In genomic region chr12:31896514-31897039, GRCh38 we compare ENCODE assay signal across 8 cellular contexts.
DNase-seq lines count a peak whose midpoint lies in the region; ATAC-seq and TF ChIP-seq lines count a peak whose summit lies in the region.

No MANE protein-coding gene starts in this region.

- 39 to 41% (median 40%) methylated on average over 6 of the region's 6 CpGs for WGBS in heart left ventricle, 4 donors

- H3K9me2 ChIP-seq in MM.1S (replicated peaks; ENCODE audit: insufficient read depth, low read length): no peaks in the 10 kb centered on the region

- DNase-seq in GDM1 (lab: John Stamatoyannopoulos, UW): peak; percentile 85
- DNase-seq in MM.1S: peak; percentile 99
- peak; percentile 74 for DNase-seq in activated CD8-positive, alpha-beta memory T cell treated with anti-CD3 and anti-CD28 coated beads, Interleukin-2, amount 50 U/mL, for 48 hours
- DNase-seq in heart left ventricle: peak in 2 of 5 donors; percentile 40 to 46
- DNase-seq in stimulated activated CD8-positive, alpha-beta memory T cell treated with anti-CD3 and anti-CD28 coated beads, Interleukin-12 subunit alpha, Interleukin-12 subunit beta, amount 100 ng/mL, for 1 hour (ENCODE audit: low read depth): peak; percentile 74
- DNase-seq in NCI-H1105 treated with DMSO at 0.1 percent for 48 hours (lab: John Stamatoyannopoulos, UW): no peak
- no peak for DNase-seq in cortex of kidney (lab: John Stamatoyannopoulos, UW)

- ATAC-seq in GM21825 (IDR thresholded peaks at IDR 0.05; ENCODE audit: unreplicated experiment) (peak; percentile 97), heart left ventricle (peak; percentile 42 to 87 (median 81))

- H3K4me1 ChIP-seq in MM.1S (ENCODE audit: low read length) (peaks cover 28% of the 10 kb centered on the region), heart left ventricle (peaks cover 0 to 38% (median 9%) of the 10 kb centered on the region in 12 donors)

- TF ChIP-seq POLR2A in heart left ventricle (IDR thresholded peaks at IDR 0.05): no peak

- 0 out of 2 replicates have a peak overlapping the region, but pooled peaks have one; percentile 20 for H2AFZ ChIP-seq in MM.1S (ENCODE audit: low read length)

- no peaks in the 10 kb centered on the region for H3K79me2 ChIP-seq in MM.1S (ENCODE audit: low read length)

- no peaks in the 10 kb centered on the region; the same call in 1 of the 2 replicates for H3K36me3 ChIP-seq in MM.1S (replicated peaks; ENCODE audit: insufficient read depth, low read length)
- no peaks in the 10 kb centered on the region for H3K36me3 ChIP-seq in heart left ventricle

- intact Hi-C loops in heart left ventricle (cut with DNase I): no loop called here

- no peaks in the 10 kb centered on the region for H4K20me1 ChIP-seq in MM.1S (ENCODE audit: insufficient read depth, low read length)

- H3K9me3 ChIP-seq in MM.1S (replicated peaks; ENCODE audit: insufficient read depth, low read length) (peaks cover 7% of the 10 kb centered on the region; the same call in 1 of the 2 replicates), heart left ventricle (peaks cover 0 to 21% (median 0%) of the 10 kb centered on the region in 12 donors)

- TF ChIP-seq CTCF in MM.1S (IDR thresholded peaks at IDR 0.05; ENCODE audit: low read length) (no peak), heart left ventricle (IDR thresholded peaks at IDR 0.05) (no peak)

- H3K27ac ChIP-seq in MM.1S (ENCODE audit: low read length) (peak overlapping the region; percentile 99), heart left ventricle (peak overlapping the region in 8 of 12 donors; percentile 25 to 94 (median 44))

- peak overlapping the region; percentile 60 for H3K9ac ChIP-seq in MM.1S (ENCODE audit: low read length)

- H3K4me3 ChIP-seq in MM.1S (ENCODE audit: low read length): no peak overlapping the region
- no peak overlapping the region for H3K4me3 ChIP-seq in heart left ventricle

- H3K4me2 ChIP-seq in MM.1S (ENCODE audit: low read depth, low read length): peak overlapping the region; percentile 73

- H3K27me3 ChIP-seq in MM.1S (replicated peaks; ENCODE audit: insufficient read depth, low read length) (no peaks in the 10 kb centered on the region), heart left ventricle (no peaks in the 10 kb centered on the region)

- H3F3A ChIP-seq in MM.1S (ENCODE audit: insufficient read depth, low read length): peaks cover 26% of the 10 kb centered on the region

Comparison
In these comparisons a context has a peak if more than half of its experiments do, and no peak if none do; other contexts are left out.
1. DNase-seq: peak in GDM1 (single experiment), MM.1S (single experiment), activated CD8-positive, alpha-beta memory T cell treated with anti-CD3 and anti-CD28 coated beads, Interleukin-2, amount 50 U/mL, for 48 hours (single experiment) and stimulated activated CD8-positive, alpha-beta memory T cell treated with anti-CD3 and anti-CD28 coated beads, Interleukin-12 subunit alpha, Interleukin-12 subunit beta, amount 100 ng/mL, for 1 hour (single experiment); none in NCI-H1105 treated with DMSO at 0.1 percent for 48 hours (single experiment) and cortex of kidney (single experiment).